Comparison of ENCODE assay signal across 8 cellular contexts in genomic region chr11:75583710-75584658, GRCh38. TPM values are rescaled to one million over a fixed set of nuclear protein-coding genes. Genes with fewer than 3 reads are reported as not detected.
DNase-seq lines count a peak whose midpoint lies in the region; ATAC-seq and TF ChIP-seq lines count a peak whose summit lies in the region.

No MANE protein-coding gene starts in this region.

- peak; percentile 2 for ATAC-seq in activated CD4-positive, alpha-beta T cell treated with anti-CD3 and anti-CD28 coated beads for 36 hours
- ATAC-seq in heart left ventricle, result peak; percentile 65 to 82 (median 76)
- peak; percentile 75 for ATAC-seq in omental fat pad (ENCODE audit: low FRiP score)
- no peak for ATAC-seq in GM18520 (IDR thresholded peaks at IDR 0.05; ENCODE audit: unreplicated experiment)

- H3K9me3 ChIP-seq in heart left ventricle, result no peaks in the 10 kb centered on the region

- 15 to 38% (median 17%) methylated on average over 31 to 42 of the region's 42 CpGs for WGBS in adipose tissue, 3 donors
- 18 to 26% (median 24%) methylated on average over 34 to 42 of the region's 42 CpGs for WGBS in heart left ventricle, 4 donors

- intact Hi-C loops in activated CD4-positive, alpha-beta T cell treated with anti-CD3 and anti-CD28 coated beads for 36 hours (cut with DNase I, micrococcal nuclease), result loop anchor here (1.0 to 5.0 kb wide), 3 partner anchors 22 to 1092 kb away; partner anchors contain the start of genes SERPINH1 (in 2 of the 2), LIPT2 (in 1 of the 2) and UVRAG (in 1 of the 2)
- intact Hi-C loops in heart left ventricle (cut with DNase I), result loop anchor here in 1 of 10 donors (2.0 kb wide), 1 partner anchor 31 kb away; no protein-coding TSS in a partner anchor

- no peaks in the 10 kb centered on the region for H3K36me3 Mint-ChIP-seq in activated CD4-positive, alpha-beta T cell treated with anti-CD3 and anti-CD28 coated beads for 36 hours (ENCODE audit: low read depth)

- peak overlapping the region; percentile 66 to 99 (median 76) for H3K4me3 ChIP-seq in heart left ventricle

- H3K4me3 Mint-ChIP-seq in activated CD4-positive, alpha-beta T cell treated with anti-CD3 and anti-CD28 coated beads for 36 hours, result peak overlapping the region; percentile 75

- H3K27me3 Mint-ChIP-seq in activated CD4-positive, alpha-beta T cell treated with anti-CD3 and anti-CD28 coated beads for 36 hours, result no peaks in the 10 kb centered on the region

- TF ChIP-seq CTCF in heart left ventricle (IDR thresholded peaks at IDR 0.05) (no peak), omental fat pad (IDR thresholded peaks at IDR 0.05) (no peak)

- H3K4me1 ChIP-seq in heart left ventricle, result peaks cover 0 to 37% (median 19%) of the 10 kb centered on the region in 12 donors

- H3K9me3 Mint-ChIP-seq in activated CD4-positive, alpha-beta T cell treated with anti-CD3 and anti-CD28 coated beads for 36 hours (ENCODE audit: low read depth), result no peaks in the 10 kb centered on the region

- peak overlapping the region; percentile 69 for H3K27ac Mint-ChIP-seq in activated CD4-positive, alpha-beta T cell treated with anti-CD3 and anti-CD28 coated beads for 36 hours

- CTCF ChIA-PET in activated CD4-positive, alpha-beta T cell treated with anti-CD3 and anti-CD28 coated beads for 36 hours (lab: Charles Lee), result interaction anchor here (0.9 to 1.1 kb wide), 2 partner anchors 14 to 139 kb away, joined by 3 to 4 read pairs; no protein-coding TSS in a partner anchor

- POLR2A ChIA-PET in activated CD4-positive, alpha-beta T cell treated with anti-CD3 and anti-CD28 coated beads for 36 hours (lab: Charles Lee), result interaction anchor here (0.6 kb wide), 2 partner anchors 10 to 25 kb away, joined by 3 read pairs; no protein-coding TSS in a partner anchor

- no peak for TF ChIP-seq POLR2A in heart left ventricle (IDR thresholded peaks at IDR 0.05)

- peaks cover 13% of the 10 kb centered on the region for H3K4me1 Mint-ChIP-seq in activated CD4-positive, alpha-beta T cell treated with anti-CD3 and anti-CD28 coated beads for 36 hours

- H3K27ac ChIP-seq in adipose tissue (ENCODE audit: low read depth, low read length) (peak overlapping the region; percentile 78), heart left ventricle (peak overlapping the region; percentile 81 to 99 (median 97))

- no peaks in the 10 kb centered on the region for H3K36me3 ChIP-seq in heart left ventricle

- no peaks in the 10 kb centered on the region for H3K27me3 ChIP-seq in heart left ventricle

- DNase-seq in activated CD4-positive, alpha-beta T cell treated with anti-CD3 and anti-CD28 coated beads for 36 hours, result peak; percentile 18
- DNase-seq in activated CD4-positive, alpha-beta T cell treated with anti-CD3 and anti-CD28 coated beads, Interleukin-2, amount 50 U/mL, for 1 hour, result no peak
- DNase-seq in NCI-H1417 treated with DMSO at 0.1 percent for 48 hours (lab: John Stamatoyannopoulos, UW) (peak; percentile 28), heart left ventricle (peak; percentile 71 to 86 (median 84)), omental fat pad (ENCODE audit: low spot score) (peak; percentile 42)
- no peak for DNase-seq in stimulated activated CD4-positive, alpha-beta T cell treated with anti-CD3 and anti-CD28 coated beads, Interleukin-2, amount 100 ng/mL, for 48 hours

RNA-seq across cellular contexts. Expression of gene SERPINH1, which starts 21.9 kb away (rescaled TPM):
- 10 to 100 TPM; 20.3 to 23.1 TPM for total RNA-seq in activated CD4-positive, alpha-beta T cell treated with anti-CD3 and anti-CD28 coated beads for 36 hours
- 100 to 1,000 TPM in 2 of 3 donors, 10 to 100 TPM in 1; 54.8 to 299 (median 110) TPM for polyA plus RNA-seq in adipose tissue
- 100 to 1,000 TPM in 3 of 9 donors, 10 to 100 TPM in 6; 35.7 to 211 (median 71.8) TPM for total RNA-seq in heart left ventricle
- polyA plus RNA-seq in heart left ventricle, result 100 to 1,000 TPM in 1 of 2 donors, 10 to 100 TPM in 1; 32.5 to 190 TPM
- 100 to 1,000 TPM; 307 to 804 (median 482) TPM for total RNA-seq in omental fat pad

RNA-seq across cellular contexts. Expression of gene GDPD5, which starts 58.2 kb away (rescaled TPM):
- 10 to 100 TPM; 16.8 to 22.0 TPM for total RNA-seq in activated CD4-positive, alpha-beta T cell treated with anti-CD3 and anti-CD28 coated beads for 36 hours
- polyA plus RNA-seq in adipose tissue (10 to 100 TPM; 25.6 to 49.8 (median 34.1) TPM), heart left ventricle (1 to 10 TPM; 4.0 to 4.8 TPM)
- total RNA-seq in heart left ventricle (10 to 100 TPM in 2 of 9 donors, 1 to 10 TPM in 7; 2.0 to 12.5 (median 5.1) TPM), omental fat pad (10 to 100 TPM; 23.6 to 34.7 (median 31.7) TPM)

Comparison
In these comparisons a context has a peak if more than half of its experiments do, and no peak if none do; other contexts are left out.
1. DNase-seq: peak in activated CD4-positive, alpha-beta T cell treated with anti-CD3 and anti-CD28 coated beads for 36 hours (single experiment), NCI-H1417 treated with DMSO at 0.1 percent for 48 hours (single experiment), heart left ventricle (5 of 5) and omental fat pad (single experiment); none in activated CD4-positive, alpha-beta T cell treated with anti-CD3 and anti-CD28 coated beads, Interleukin-2, amount 50 U/mL, for 1 hour (single experiment) and stimulated activated CD4-positive, alpha-beta T cell treated with anti-CD3 and anti-CD28 coated beads, Interleukin-2, amount 100 ng/mL, for 48 hours (0 of 2).